In the genomic region with DNA sequence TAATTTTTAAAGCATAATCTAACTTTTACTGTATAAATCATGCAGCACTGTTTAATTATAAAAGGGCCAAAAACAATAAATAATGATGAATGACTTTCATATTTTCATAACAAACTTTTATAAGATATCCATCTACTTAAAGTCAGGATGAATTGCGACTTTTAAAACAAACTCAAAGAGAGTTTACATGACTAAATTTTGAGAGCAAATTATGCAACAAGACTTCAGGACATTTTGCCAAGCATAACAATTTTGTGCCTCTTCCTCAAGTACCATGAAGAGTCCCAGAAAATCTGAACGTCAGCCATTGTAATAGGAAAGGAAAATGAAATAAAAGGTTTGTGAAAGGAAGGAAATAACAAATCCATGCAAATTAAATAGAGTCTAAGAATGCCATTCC, we compare ENCODE assay signal across 1 cellular context.
TF ChIP-seq lines count a peak whose summit lies in the region.

No MANE protein-coding gene starts in this region.

TF ChIP-seq in IMR-90, 13 proteins besides CTCF, POLR2A, EP300 and RAD21:
- peak; percentile 29; the same call in 1 of the 2 replicates for TF ChIP-seq CEBPB (IDR thresholded peaks at IDR 0.05; ENCODE audit: low read depth, low read length)
- no peak for TF ChIP-seq SMC3 (IDR thresholded peaks at IDR 0.05; ENCODE audit: low read depth, low read length)
TF ChIP-seq in IMR-90: peak in this region for 1.
